In genomic region chr5:173324115-173325001, GRCh38 we compare ENCODE assay signal across 8 cellular contexts. TPM values are rescaled to one million over a fixed set of nuclear protein-coding genes. Genes with fewer than 3 reads are reported as not detected.
A peak's percentile ranks its signal among the peaks of the same experiment; 100 is the strongest.
DNase-seq lines count a peak whose midpoint lies in the region; ATAC-seq and TF ChIP-seq lines count a peak whose summit lies in the region.

No MANE protein-coding gene starts in this region.

- peaks cover 11% of the 10 kb centered on the region for H3K27me3 Mint-ChIP-seq in activated CD8-positive, alpha-beta T cell treated with anti-CD3 and anti-CD28 coated beads, Interleukin-2, amount 10 ng/mL, durations not matched to agents 7 days and 5 days (ENCODE audit: low read depth)
- peaks cover 62% of the 10 kb centered on the region for H3K27me3 Mint-ChIP-seq in activated T-helper 17 cell treated with anti-CD3 and anti-CD28 coated beads, Interleukin-2, amount 50 U/mL, for 72 hours

- no peak overlapping the region for H3K27ac Mint-ChIP-seq in activated CD8-positive, alpha-beta T cell treated with anti-CD3 and anti-CD28 coated beads, Interleukin-2, amount 10 ng/mL, durations not matched to agents 7 days and 5 days
- H3K27ac Mint-ChIP-seq in activated T-helper 17 cell treated with anti-CD3 and anti-CD28 coated beads, Interleukin-2, amount 50 U/mL, for 72 hours, result no peak overlapping the region

- ATAC-seq in activated CD8-positive, alpha-beta T cell treated with anti-CD3 and anti-CD28 coated beads, Interleukin-2, amount 10 ng/mL, durations not matched to agents 7 days and 5 days, result no peak
- ATAC-seq in GM19395 (IDR thresholded peaks at IDR 0.05; ENCODE audit: unreplicated experiment), result no peak
- no peak for ATAC-seq in activated T-helper 17 cell treated with anti-CD3 and anti-CD28 coated beads, Interleukin-2, amount 50 U/mL, for 72 hours (replicated peaks)
- ATAC-seq in HG03439 (IDR thresholded peaks at IDR 0.05; ENCODE audit: unreplicated experiment), result no peak

- DNase-seq in AG04450 (ENCODE audit: low read depth, low spot score), result peak; percentile 90
- peak; percentile 29 for DNase-seq in H4 (ENCODE audit: low spot score)
- no peak for DNase-seq in activated CD8-positive, alpha-beta T cell treated with anti-CD3 and anti-CD28 coated beads, Interleukin-2, amount 10 ng/mL, durations not matched to agents 7 days and 5 days
- DNase-seq in right atrium auricular region (ENCODE audit: low spot score), result peak; percentile 82
- DNase-seq in stomach, result peak; percentile 76

- no peaks in the 10 kb centered on the region; the same call in 1 of the 2 replicates for H3K9me3 ChIP-seq in AG04450 (ENCODE audit: control insufficient read depth, insufficient read depth, low read length)
- no peaks in the 10 kb centered on the region for H3K9me3 ChIP-seq in right atrium auricular region
- H3K9me3 ChIP-seq in stomach, result no peaks in the 10 kb centered on the region

- H3K27ac ChIP-seq in AG04450 (ENCODE audit: low read depth, low read length) (peak overlapping the region; percentile 73), right atrium auricular region (peak overlapping the region; percentile 80 to 81), stomach (peak overlapping the region in 4 of 5 donors; percentile 58 to 70 (median 64))

- TF ChIP-seq EP300 in stomach (IDR thresholded peaks at IDR 0.05), result no peak

- peaks cover 74% of the 10 kb centered on the region for H3K36me3 Mint-ChIP-seq in activated CD8-positive, alpha-beta T cell treated with anti-CD3 and anti-CD28 coated beads, Interleukin-2, amount 10 ng/mL, durations not matched to agents 7 days and 5 days (ENCODE audit: low read depth)
- peaks cover 39% of the 10 kb centered on the region for H3K36me3 Mint-ChIP-seq in activated T-helper 17 cell treated with anti-CD3 and anti-CD28 coated beads, Interleukin-2, amount 50 U/mL, for 72 hours (ENCODE audit: low read depth)

- no peaks in the 10 kb centered on the region for H3K9me3 Mint-ChIP-seq in activated CD8-positive, alpha-beta T cell treated with anti-CD3 and anti-CD28 coated beads, Interleukin-2, amount 10 ng/mL, durations not matched to agents 7 days and 5 days (ENCODE audit: insufficient read depth)
- H3K9me3 Mint-ChIP-seq in activated T-helper 17 cell treated with anti-CD3 and anti-CD28 coated beads, Interleukin-2, amount 50 U/mL, for 72 hours, result no peaks in the 10 kb centered on the region

- H3K36me3 ChIP-seq in right atrium auricular region (peaks cover 3% of the 10 kb centered on the region), stomach (no peaks in the 10 kb centered on the region)

- POLR2A ChIA-PET in AG04450 (lab: Yijun Ruan, JAX), result interaction anchor here (1.1 kb wide), 2 partner anchors 9 to 148 kb away, joined by 4 to 11 read pairs; no protein-coding TSS in a partner anchor
- POLR2A ChIA-PET in activated CD8-positive, alpha-beta T cell treated with anti-CD3 and anti-CD28 coated beads, Interleukin-2, amount 10 ng/mL, durations not matched to agents 7 days and 5 days (lab: Charles Lee), result no interaction called here

- H3K27me3 ChIP-seq in AG04450 (ENCODE audit: control insufficient read depth, insufficient read depth, low read length) (no peaks in the 10 kb centered on the region), right atrium auricular region (no peaks in the 10 kb centered on the region), stomach (peaks cover 13 to 58% (median 33%) of the 10 kb centered on the region in 3 donors)

- no peak for TF ChIP-seq POLR2A in stomach (IDR thresholded peaks at IDR 0.05)

- peak overlapping the region; percentile 4 for H3K4me3 Mint-ChIP-seq in activated CD8-positive, alpha-beta T cell treated with anti-CD3 and anti-CD28 coated beads, Interleukin-2, amount 10 ng/mL, durations not matched to agents 7 days and 5 days
- H3K4me3 Mint-ChIP-seq in activated T-helper 17 cell treated with anti-CD3 and anti-CD28 coated beads, Interleukin-2, amount 50 U/mL, for 72 hours, result no peak overlapping the region

- TF ChIP-seq CTCF in AG04450 (IDR thresholded peaks at IDR 0.05; ENCODE audit: low read depth, low read length) (no peak), right atrium auricular region (IDR thresholded peaks at IDR 0.05) (no peak), stomach (IDR thresholded peaks at IDR 0.05) (no peak)

- 38 to 53% (median 47%) methylated on average over 26 to 29 of the region's 29 CpGs for WGBS in stomach, 5 donors

- H3K4me3 ChIP-seq in AG04450 (ENCODE audit: low read depth, low read length) (peak overlapping the region; percentile 96), right atrium auricular region (peak overlapping the region; percentile 2 to 16), stomach (peak overlapping the region in 2 of 4 donors; percentile 1 to 7)

- intact Hi-C loops in stomach (cut with DNase I; ENCODE audit: low total_unique reads), result no loop called here

- peaks cover 46% of the 10 kb centered on the region for H3K4me1 Mint-ChIP-seq in activated CD8-positive, alpha-beta T cell treated with anti-CD3 and anti-CD28 coated beads, Interleukin-2, amount 10 ng/mL, durations not matched to agents 7 days and 5 days (ENCODE audit: low read depth)
- H3K4me1 Mint-ChIP-seq in activated T-helper 17 cell treated with anti-CD3 and anti-CD28 coated beads, Interleukin-2, amount 50 U/mL, for 72 hours, result peaks cover 11% of the 10 kb centered on the region

- CTCF ChIA-PET in AG04450 (lab: Charles Lee), result no interaction called here
- CTCF ChIA-PET in activated CD8-positive, alpha-beta T cell treated with anti-CD3 and anti-CD28 coated beads, Interleukin-2, amount 10 ng/mL, durations not matched to agents 7 days and 5 days (lab: Charles Lee), result interaction anchor here (1.2 kb wide), 1 partner anchor 31 kb away, joined by 3 read pairs; no protein-coding TSS in a partner anchor

- H3K4me1 ChIP-seq in right atrium auricular region (peaks cover 0 to 95% of the 10 kb centered on the region in 2 donors), stomach (peaks cover 29 to 77% (median 60%) of the 10 kb centered on the region in 4 donors)

RNA-seq across cellular contexts. Expression of gene STC2, which starts 3.9 kb away (rescaled TPM):
- polyA plus RNA-seq in AG04450 (2011; rRNA removed) (159 and 185 TPM in 2 replicates), stomach (1 to 10 TPM in 1 of 3 donors, under 1 TPM in 2; 0.15 to 1.6 (median 0.62) TPM)
- 216 and 240 TPM in 2 replicates for polyA minus RNA-seq in AG04450 (2011; rRNA and poly(A)+ RNA removed)
- total RNA-seq in H4 (2014; rRNA removed; shearing (Covaris generic)), result 36.6 and 43.8 TPM in 2 replicates
- total RNA-seq in activated CD8-positive, alpha-beta T cell treated with anti-CD3 and anti-CD28 coated beads, Interleukin-2, amount 10 ng/mL, durations not matched to agents 7 days and 5 days, result 10 to 100 TPM; 14.8 to 16.6 TPM
- total RNA-seq in right atrium auricular region (10 to 100 TPM; 16.0 to 16.1 TPM), stomach (1 to 10 TPM in 2 of 5 donors, under 1 TPM in 2, not detected in 1; 0.29 to 2.6 (median 1.6) TPM)
- total RNA-seq in activated T-helper 17 cell treated with anti-CD3 and anti-CD28 coated beads, Interleukin-2, amount 50 U/mL, for 72 hours, result 1 to 10 TPM; 4.3 to 6.2 TPM
